1 cellular context compared by ENCODE assay signal in the genomic region with DNA sequence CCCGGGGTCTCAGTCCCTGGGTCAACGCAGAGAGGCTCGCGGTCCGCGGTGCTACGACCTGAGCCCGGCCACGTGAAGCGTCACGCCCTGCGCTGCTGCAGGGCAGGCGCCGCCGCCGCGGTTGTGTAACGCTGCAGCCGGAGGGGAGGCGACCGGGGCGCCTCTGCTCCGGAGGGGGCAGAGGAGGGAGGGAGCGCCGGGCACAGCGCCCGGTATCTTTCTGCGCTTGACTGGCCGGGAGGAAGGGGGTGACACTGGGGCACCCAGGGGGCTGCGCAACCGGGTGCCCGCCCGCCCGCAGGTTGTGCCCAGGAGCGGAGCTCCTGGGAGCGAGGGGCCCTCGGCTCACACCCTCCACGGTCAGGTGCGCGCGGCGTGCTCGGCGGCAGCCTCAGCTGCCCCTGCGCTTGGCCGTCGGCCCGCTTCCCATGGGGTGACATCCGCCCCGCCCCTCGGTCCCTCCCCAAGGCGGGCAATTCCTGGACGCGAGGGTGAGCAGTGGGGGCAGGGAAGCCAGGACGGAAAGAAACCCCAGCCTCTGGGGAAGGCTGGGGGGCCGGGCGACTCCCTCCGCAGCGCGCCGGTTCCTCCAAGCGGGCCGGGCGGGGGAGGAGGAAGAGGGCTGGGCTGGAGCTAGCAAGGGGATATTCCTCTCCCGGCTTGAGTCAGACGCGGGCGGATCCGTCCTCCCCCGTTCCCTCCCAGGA.
TF ChIP-seq lines count a peak whose summit lies in the region.

No MANE protein-coding gene starts in this region.

TF ChIP-seq in HepG2, 621 proteins besides CTCF, POLR2A, EP300 and RAD21 (continued from another document and continues in another):
- TF ChIP-seq, protein P1, sequence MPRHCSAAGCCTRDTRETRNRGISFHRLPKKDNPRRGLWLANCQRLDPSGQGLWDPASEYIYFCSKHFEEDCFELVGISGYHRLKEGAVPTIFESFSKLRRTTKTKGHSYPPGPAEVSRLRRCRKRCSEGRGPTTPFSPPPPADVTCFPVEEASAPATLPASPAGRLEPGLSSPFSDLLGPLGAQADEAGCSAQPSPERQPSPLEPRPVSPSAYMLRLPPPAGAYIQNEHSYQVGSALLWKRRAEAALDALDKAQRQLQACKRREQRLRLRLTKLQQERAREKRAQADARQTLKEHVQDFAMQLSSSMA (CRISPR knock-in tag; IDR thresholded peaks at IDR 0.05): peak; percentile 91
- TF ChIP-seq, protein P2, sequence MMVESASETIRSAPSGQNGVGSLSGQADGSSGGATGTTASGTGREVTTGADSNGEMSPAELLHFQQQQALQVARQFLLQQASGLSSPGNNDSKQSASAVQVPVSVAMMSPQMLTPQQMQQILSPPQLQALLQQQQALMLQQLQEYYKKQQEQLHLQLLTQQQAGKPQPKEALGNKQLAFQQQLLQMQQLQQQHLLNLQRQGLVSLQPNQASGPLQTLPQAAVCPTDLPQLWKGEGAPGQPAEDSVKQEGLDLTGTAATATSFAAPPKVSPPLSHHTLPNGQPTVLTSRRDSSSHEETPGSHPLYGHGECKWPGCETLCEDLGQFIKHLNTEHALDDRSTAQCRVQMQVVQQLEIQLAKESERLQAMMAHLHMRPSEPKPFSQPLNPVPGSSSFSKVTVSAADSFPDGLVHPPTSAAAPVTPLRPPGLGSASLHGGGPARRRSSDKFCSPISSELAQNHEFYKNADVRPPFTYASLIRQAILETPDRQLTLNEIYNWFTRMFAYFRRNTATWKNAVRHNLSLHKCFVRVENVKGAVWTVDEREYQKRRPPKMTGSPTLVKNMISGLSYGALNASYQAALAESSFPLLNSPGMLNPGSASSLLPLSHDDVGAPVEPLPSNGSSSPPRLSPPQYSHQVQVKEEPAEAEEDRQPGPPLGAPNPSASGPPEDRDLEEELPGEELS (CRISPR knock-in tag; IDR thresholded peaks at IDR 0.05): peak; percentile 84
- TF ChIP-seq ZNF776 (CRISPR knock-in tag; IDR thresholded peaks at IDR 0.05) (peak; percentile 68; the same call in 1 of the 2 replicates), ZMYM4 (CRISPR knock-in tag; IDR thresholded peaks at IDR 0.05) (peak; percentile 86), GATAD2A (CRISPR knock-in tag; IDR thresholded peaks at IDR 0.05) (peak; percentile 50), SAFB2 (CRISPR knock-in tag; IDR thresholded peaks at IDR 0.05; ENCODE audit: borderline replicate concordance, low read depth) (peak; percentile 51; the same call in 1 of the 2 replicates), KDM2A (CRISPR knock-in tag; IDR thresholded peaks at IDR 0.05; ENCODE audit: borderline replicate concordance, low read depth) (peak; percentile 85), FOXP1 (IDR thresholded peaks at IDR 0.05) (no peak), FOXP1 (CRISPR knock-in tag; IDR thresholded peaks at IDR 0.05) (peak; percentile 62), HNF4A (CRISPR knock-in tag; IDR thresholded peaks at IDR 0.05) (peak; percentile 37; the same call in 1 of the 2 replicates), HOXA7 (CRISPR knock-in tag; IDR thresholded peaks at IDR 0.05) (peak; percentile 87), POLR2G (IDR thresholded peaks at IDR 0.05; ENCODE audit: low read depth, low read length) (peak; percentile 71), ZNF569 (CRISPR knock-in tag; IDR thresholded peaks at IDR 0.05; ENCODE audit: borderline replicate concordance) (0 out of 2 replicates have a peak, but pooled peaks have one; percentile 55), MTA3 (CRISPR knock-in tag; IDR thresholded peaks at IDR 0.05) (no peak), ZNF564 (CRISPR knock-in tag; IDR thresholded peaks at IDR 0.05) (peak; percentile 90; the same call in 1 of the 2 replicates), ZNF724P (CRISPR knock-in tag; IDR thresholded peaks at IDR 0.05; ENCODE audit: borderline replicate concordance) (peak; percentile 98; the same call in 1 of the 2 replicates), ZNF451 (CRISPR knock-in tag; IDR thresholded peaks at IDR 0.05) (peak; percentile 84; the same call in 1 of the 2 replicates), ELF1 (CRISPR knock-in tag; IDR thresholded peaks at IDR 0.05) (peak; percentile 79), TCF7L2 (IDR thresholded peaks at IDR 0.05; ENCODE audit: low read depth, low read length) (no peak), PPARG (CRISPR knock-in tag; conservative IDR thresholded peaks at IDR 0.05) (no peak; the same call in 1 of the 2 replicates), HDAC2 (CRISPR knock-in tag; IDR thresholded peaks at IDR 0.05) (peak; percentile 74), ZNF251 (CRISPR knock-in tag; IDR thresholded peaks at IDR 0.05) (no peak), ZNF136 (CRISPR knock-in tag; IDR thresholded peaks at IDR 0.05; ENCODE audit: low read depth) (0 out of 2 replicates have a peak, but pooled peaks have one; percentile 62), KAT7 (CRISPR knock-in tag; IDR thresholded peaks at IDR 0.05; ENCODE audit: borderline replicate concordance) (peak; percentile 70), PCBP1 (IDR thresholded peaks at IDR 0.05; ENCODE audit: borderline replicate concordance, low read depth, low read length) (no peak), ZFAT (CRISPR knock-in tag; conservative IDR thresholded peaks at IDR 0.05) (no peak), SAP130 (CRISPR knock-in tag; IDR thresholded peaks at IDR 0.05; ENCODE audit: low read depth) (peak; percentile 85), ZNF670 (CRISPR knock-in tag; IDR thresholded peaks at IDR 0.05; ENCODE audit: borderline replicate concordance) (peak; percentile 80), ZMYM3 (CRISPR knock-in tag; IDR thresholded peaks at IDR 0.05) (no peak), ZNF720 (CRISPR knock-in tag; IDR thresholded peaks at IDR 0.05) (peak; percentile 14; the same call in 1 of the 2 replicates)
- TF ChIP-seq, protein P3, sequence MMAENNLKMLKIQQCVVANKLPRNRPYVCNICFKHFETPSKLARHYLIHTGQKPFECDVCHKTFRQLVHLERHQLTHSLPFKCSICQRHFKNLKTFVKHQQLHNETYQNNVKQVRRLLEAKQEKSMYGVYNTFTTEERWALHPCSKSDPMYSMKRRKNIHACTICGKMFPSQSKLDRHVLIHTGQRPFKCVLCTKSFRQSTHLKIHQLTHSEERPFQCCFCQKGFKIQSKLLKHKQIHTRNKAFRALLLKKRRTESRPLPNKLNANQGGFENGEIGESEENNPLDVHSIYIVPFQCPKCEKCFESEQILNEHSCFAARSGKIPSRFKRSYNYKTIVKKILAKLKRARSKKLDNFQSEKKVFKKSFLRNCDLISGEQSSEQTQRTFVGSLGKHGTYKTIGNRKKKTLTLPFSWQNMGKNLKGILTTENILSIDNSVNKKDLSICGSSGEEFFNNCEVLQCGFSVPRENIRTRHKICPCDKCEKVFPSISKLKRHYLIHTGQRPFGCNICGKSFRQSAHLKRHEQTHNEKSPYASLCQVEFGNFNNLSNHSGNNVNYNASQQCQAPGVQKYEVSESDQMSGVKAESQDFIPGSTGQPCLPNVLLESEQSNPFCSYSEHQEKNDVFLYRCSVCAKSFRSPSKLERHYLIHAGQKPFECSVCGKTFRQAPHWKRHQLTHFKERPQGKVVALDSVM (CRISPR knock-in tag; IDR thresholded peaks at IDR 0.05): peak; percentile 65
- TF ChIP-seq, protein P4, sequence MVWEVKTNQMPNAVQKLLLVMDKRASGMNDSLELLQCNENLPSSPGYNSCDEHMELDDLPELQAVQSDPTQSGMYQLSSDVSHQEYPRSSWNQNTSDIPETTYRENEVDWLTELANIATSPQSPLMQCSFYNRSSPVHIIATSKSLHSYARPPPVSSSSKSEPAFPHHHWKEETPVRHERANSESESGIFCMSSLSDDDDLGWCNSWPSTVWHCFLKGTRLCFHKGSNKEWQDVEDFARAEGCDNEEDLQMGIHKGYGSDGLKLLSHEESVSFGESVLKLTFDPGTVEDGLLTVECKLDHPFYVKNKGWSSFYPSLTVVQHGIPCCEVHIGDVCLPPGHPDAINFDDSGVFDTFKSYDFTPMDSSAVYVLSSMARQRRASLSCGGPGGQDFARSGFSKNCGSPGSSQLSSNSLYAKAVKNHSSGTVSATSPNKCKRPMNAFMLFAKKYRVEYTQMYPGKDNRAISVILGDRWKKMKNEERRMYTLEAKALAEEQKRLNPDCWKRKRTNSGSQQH (CRISPR knock-in tag; IDR thresholded peaks at IDR 0.05; ENCODE audit: low read depth): peak; percentile 89; the same call in 1 of the 2 replicates
- TF ChIP-seq, protein P5, sequence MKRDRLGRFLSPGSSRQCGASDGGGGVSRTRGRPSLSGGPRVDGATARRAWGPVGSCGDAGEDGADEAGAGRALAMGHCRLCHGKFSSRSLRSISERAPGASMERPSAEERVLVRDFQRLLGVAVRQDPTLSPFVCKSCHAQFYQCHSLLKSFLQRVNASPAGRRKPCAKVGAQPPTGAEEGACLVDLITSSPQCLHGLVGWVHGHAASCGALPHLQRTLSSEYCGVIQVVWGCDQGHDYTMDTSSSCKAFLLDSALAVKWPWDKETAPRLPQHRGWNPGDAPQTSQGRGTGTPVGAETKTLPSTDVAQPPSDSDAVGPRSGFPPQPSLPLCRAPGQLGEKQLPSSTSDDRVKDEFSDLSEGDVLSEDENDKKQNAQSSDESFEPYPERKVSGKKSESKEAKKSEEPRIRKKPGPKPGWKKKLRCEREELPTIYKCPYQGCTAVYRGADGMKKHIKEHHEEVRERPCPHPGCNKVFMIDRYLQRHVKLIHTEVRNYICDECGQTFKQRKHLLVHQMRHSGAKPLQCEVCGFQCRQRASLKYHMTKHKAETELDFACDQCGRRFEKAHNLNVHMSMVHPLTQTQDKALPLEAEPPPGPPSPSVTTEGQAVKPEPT (CRISPR knock-in tag; IDR thresholded peaks at IDR 0.05; ENCODE audit: low read depth): 0 out of 2 replicates have a peak, but pooled peaks have one; percentile 46
- TF ChIP-seq, protein P6, sequence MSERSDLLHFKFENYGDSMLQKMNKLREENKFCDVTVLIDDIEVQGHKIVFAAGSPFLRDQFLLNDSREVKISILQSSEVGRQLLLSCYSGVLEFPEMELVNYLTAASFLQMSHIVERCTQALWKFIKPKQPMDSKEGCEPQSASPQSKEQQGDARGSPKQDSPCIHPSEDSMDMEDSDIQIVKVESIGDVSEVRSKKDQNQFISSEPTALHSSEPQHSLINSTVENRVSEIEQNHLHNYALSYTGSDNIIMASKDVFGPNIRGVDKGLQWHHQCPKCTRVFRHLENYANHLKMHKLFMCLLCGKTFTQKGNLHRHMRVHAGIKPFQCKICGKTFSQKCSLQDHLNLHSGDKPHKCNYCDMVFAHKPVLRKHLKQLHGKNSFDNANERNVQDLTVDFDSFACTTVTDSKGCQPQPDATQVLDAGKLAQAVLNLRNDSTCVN (CRISPR knock-in tag; IDR thresholded peaks at IDR 0.05; ENCODE audit: borderline replicate concordance): no peak; the same call in 1 of the 2 replicates
- TF ChIP-seq, protein P7, sequence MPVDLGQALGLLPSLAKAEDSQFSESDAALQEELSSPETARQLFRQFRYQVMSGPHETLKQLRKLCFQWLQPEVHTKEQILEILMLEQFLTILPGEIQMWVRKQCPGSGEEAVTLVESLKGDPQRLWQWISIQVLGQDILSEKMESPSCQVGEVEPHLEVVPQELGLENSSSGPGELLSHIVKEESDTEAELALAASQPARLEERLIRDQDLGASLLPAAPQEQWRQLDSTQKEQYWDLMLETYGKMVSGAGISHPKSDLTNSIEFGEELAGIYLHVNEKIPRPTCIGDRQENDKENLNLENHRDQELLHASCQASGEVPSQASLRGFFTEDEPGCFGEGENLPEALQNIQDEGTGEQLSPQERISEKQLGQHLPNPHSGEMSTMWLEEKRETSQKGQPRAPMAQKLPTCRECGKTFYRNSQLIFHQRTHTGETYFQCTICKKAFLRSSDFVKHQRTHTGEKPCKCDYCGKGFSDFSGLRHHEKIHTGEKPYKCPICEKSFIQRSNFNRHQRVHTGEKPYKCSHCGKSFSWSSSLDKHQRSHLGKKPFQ (CRISPR knock-in tag; IDR thresholded peaks at IDR 0.05; ENCODE audit: insufficient replicate concordance): peak; percentile 93
- TF ChIP-seq, protein P8, sequence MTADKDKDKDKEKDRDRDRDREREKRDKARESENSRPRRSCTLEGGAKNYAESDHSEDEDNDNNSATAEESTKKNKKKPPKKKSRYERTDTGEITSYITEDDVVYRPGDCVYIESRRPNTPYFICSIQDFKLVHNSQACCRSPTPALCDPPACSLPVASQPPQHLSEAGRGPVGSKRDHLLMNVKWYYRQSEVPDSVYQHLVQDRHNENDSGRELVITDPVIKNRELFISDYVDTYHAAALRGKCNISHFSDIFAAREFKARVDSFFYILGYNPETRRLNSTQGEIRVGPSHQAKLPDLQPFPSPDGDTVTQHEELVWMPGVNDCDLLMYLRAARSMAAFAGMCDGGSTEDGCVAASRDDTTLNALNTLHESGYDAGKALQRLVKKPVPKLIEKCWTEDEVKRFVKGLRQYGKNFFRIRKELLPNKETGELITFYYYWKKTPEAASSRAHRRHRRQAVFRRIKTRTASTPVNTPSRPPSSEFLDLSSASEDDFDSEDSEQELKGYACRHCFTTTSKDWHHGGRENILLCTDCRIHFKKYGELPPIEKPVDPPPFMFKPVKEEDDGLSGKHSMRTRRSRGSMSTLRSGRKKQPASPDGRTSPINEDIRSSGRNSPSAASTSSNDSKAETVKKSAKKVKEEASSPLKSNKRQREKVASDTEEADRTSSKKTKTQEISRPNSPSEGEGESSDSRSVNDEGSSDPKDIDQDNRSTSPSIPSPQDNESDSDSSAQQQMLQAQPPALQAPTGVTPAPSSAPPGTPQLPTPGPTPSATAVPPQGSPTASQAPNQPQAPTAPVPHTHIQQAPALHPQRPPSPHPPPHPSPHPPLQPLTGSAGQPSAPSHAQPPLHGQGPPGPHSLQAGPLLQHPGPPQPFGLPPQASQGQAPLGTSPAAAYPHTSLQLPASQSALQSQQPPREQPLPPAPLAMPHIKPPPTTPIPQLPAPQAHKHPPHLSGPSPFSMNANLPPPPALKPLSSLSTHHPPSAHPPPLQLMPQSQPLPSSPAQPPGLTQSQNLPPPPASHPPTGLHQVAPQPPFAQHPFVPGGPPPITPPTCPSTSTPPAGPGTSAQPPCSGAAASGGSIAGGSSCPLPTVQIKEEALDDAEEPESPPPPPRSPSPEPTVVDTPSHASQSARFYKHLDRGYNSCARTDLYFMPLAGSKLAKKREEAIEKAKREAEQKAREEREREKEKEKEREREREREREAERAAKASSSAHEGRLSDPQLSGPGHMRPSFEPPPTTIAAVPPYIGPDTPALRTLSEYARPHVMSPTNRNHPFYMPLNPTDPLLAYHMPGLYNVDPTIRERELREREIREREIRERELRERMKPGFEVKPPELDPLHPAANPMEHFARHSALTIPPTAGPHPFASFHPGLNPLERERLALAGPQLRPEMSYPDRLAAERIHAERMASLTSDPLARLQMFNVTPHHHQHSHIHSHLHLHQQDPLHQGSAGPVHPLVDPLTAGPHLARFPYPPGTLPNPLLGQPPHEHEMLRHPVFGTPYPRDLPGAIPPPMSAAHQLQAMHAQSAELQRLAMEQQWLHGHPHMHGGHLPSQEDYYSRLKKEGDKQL (CRISPR knock-in tag; IDR thresholded peaks at IDR 0.05; ENCODE audit: low read depth): peak; percentile 80
- TF ChIP-seq, protein P9, sequence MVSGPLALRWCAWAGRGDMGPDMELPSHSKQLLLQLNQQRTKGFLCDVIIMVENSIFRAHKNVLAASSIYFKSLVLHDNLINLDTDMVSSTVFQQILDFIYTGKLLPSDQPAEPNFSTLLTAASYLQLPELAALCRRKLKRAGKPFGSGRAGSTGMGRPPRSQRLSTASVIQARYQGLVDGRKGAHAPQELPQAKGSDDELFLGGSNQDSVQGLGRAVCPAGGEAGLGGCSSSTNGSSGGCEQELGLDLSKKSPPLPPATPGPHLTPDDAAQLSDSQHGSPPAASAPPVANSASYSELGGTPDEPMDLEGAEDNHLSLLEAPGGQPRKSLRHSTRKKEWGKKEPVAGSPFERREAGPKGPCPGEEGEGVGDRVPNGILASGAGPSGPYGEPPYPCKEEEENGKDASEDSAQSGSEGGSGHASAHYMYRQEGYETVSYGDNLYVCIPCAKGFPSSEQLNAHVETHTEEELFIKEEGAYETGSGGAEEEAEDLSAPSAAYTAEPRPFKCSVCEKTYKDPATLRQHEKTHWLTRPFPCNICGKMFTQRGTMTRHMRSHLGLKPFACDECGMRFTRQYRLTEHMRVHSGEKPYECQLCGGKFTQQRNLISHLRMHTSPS (CRISPR knock-in tag; IDR thresholded peaks at IDR 0.05; ENCODE audit: low read depth): peak; percentile 99
